17 cellular contexts compared by ENCODE assay signal in genomic region chr2:42936632-42936996, GRCh38.
DNase-seq lines count a peak whose midpoint lies in the region; ATAC-seq and TF ChIP-seq lines count a peak whose summit lies in the region.
"Had no signal": no experiment of that assay in that cellular context is flagged by ENCODE, and none has a peak within 500 bp of the region (broad histone marks: within the 10 kb centered on the region; RNA-seq: fewer than 3 reads in every experiment).

No MANE protein-coding gene starts in this region.

- peaks cover under 1 to 38% of the 10 kb centered on the region in 2 donors for H3K4me1 ChIP-seq in esophagus (ENCODE audit: control insufficient read depth in 2 of 2, insufficient read depth in 2 of 2, low read length in 1 of 2)
- H3K4me1 ChIP-seq in spleen: peaks cover 0 to 62% (median 24%) of the 10 kb centered on the region in 6 donors
- peaks cover 8% of the 10 kb centered on the region for H3K4me1 ChIP-seq in colonic mucosa

- CTCF ChIA-PET in RWPE1 (lab: Yijun Ruan, JAX): interaction anchor here (0.5 to 0.8 kb wide), 3 partner anchors 13 to 291 kb away, joined by 3 read pairs; no protein-coding TSS in a partner anchor

- H3K9me3 ChIP-seq in esophagus (ENCODE audit: control insufficient read depth in 2 of 2, insufficient read depth in 1 of 2, low read depth in 1 of 2, low read length in 1 of 2) (no peaks in the 10 kb centered on the region), spleen (no peaks in the 10 kb centered on the region), colonic mucosa (no peaks in the 10 kb centered on the region)
- H3K9me3 ChIP-seq: HAP-1, MG63 had no signal

- DNase-seq in RWPE1 (ENCODE audit: low spot score) (no peak), left kidney (ENCODE audit: low read depth, low spot score) (peak; percentile 57), spleen (peak; percentile 50), Kasumi-1 (lab: John Stamatoyannopoulos, UW) (no peak), substantia nigra (lab: John Stamatoyannopoulos, UW) (no peak), colonic mucosa (no peak)
- DNase-seq: ACHN, DMS79, GM23248, IMR-90, NCI-H1092, NCI-H2081 treated with DMSO at 0.1 percent for 48 hours had no signal

- no peak for ATAC-seq in GM18858 (IDR thresholded peaks at IDR 0.05; ENCODE audit: unreplicated experiment)
- ATAC-seq: Panc1 had no signal

- TF ChIP-seq CTCF in RWPE1 (conservative IDR thresholded peaks at IDR 0.05; ENCODE audit: low read depth) (no peak), spleen (IDR thresholded peaks at IDR 0.05 in 8 of 11, conservative IDR thresholded peaks at IDR 0.05 in 3 of 11) (no peak), colonic mucosa (IDR thresholded peaks at IDR 0.05) (no peak)

- intact Hi-C loops in spleen (cut with DNase I; ENCODE audit: low total_unique reads): loop anchor here (10.0 kb wide), 1 partner anchor 62 kb away; no protein-coding TSS in a partner anchor
- intact Hi-C loops in colonic mucosa (cut with DNase I): loop anchor here (5.0 kb wide), 1 partner anchor 79 kb away; no protein-coding TSS in a partner anchor

- H3K27ac ChIP-seq in RWPE1 (peak overlapping the region; percentile 82), esophagus (ENCODE audit: low read depth in 2 of 2, low read length in 1 of 2) (peak overlapping the region; percentile 59 to 82), spleen (peak overlapping the region in 6 of 8 donors; percentile 11 to 63 (median 34)), substantia nigra (ENCODE audit: low read depth, low read length, poor library complexity, severe bottlenecking) (no peak overlapping the region), colonic mucosa (no peak overlapping the region)
- H3K27ac ChIP-seq: GM23248 had no signal

- POLR2A ChIA-PET in RWPE1 (lab: Yijun Ruan, JAX; ENCODE audit: low non-redundant PET): no interaction called here

- H3K4me3 ChIP-seq in esophagus (ENCODE audit: low read depth in 1 of 2, low read length in 2 of 2): no peak overlapping the region
- H3K4me3 ChIP-seq in spleen: no peak overlapping the region
- H3K4me3 ChIP-seq in colonic mucosa: no peak overlapping the region
- H3K4me3 ChIP-seq: GM23248, HAP-1, MG63 had no signal

- WGBS in esophagus, 2 donors: 41 to 59% methylated on average over 3 of the region's 3 CpGs
- 37 to 68% (median 58%) methylated on average over 3 of the region's 3 CpGs for WGBS in spleen, 5 donors

- no peak for TF ChIP-seq POLR2A in spleen (IDR thresholded peaks at IDR 0.05)

- H3K36me3 ChIP-seq in esophagus (ENCODE audit: control insufficient read depth in 2 of 2, insufficient read depth in 2 of 2, low read length in 1 of 2): no peaks in the 10 kb centered on the region
- H3K36me3 ChIP-seq in spleen: no peaks in the 10 kb centered on the region
- no peaks in the 10 kb centered on the region for H3K36me3 ChIP-seq in colonic mucosa
- H3K36me3 ChIP-seq: HAP-1, MG63 had no signal

- H3K27me3 ChIP-seq in esophagus (ENCODE audit: control insufficient read depth in 1 of 2, insufficient read depth in 2 of 2, low read length in 2 of 2) (no peaks in the 10 kb centered on the region), spleen (replicated peaks in 1 of 7) (no peaks in the 10 kb centered on the region), colonic mucosa (no peaks in the 10 kb centered on the region)
- H3K27me3 ChIP-seq: MG63 had no signal

- H3K9ac ChIP-seq in colonic mucosa (ENCODE audit: low read depth in 2 of 2, low read length in 2 of 2): no peak overlapping the region
- H3K9ac ChIP-seq: GM23248 had no signal

Comparison
In these comparisons a context has a peak if more than half of its experiments do, and no peak if none do; other contexts are left out.
1. DNase-seq: peak in left kidney (single experiment) and spleen (single experiment); none in RWPE1 (single experiment), Kasumi-1 (0 of 2), substantia nigra (0 of 49) and colonic mucosa (single experiment).
2. H3K27ac ChIP-seq: peak in RWPE1 (single experiment), esophagus (2 of 2) and spleen (6 of 8); none in substantia nigra (single experiment) and colonic mucosa (single experiment).